Comparison of ENCODE assay signal across 10 cellular contexts in genomic region chrX:30635630-30636029, GRCh38. TPM values are rescaled to one million over a fixed set of nuclear protein-coding genes. Genes with fewer than 3 reads are reported as not detected.
DNase-seq lines count a peak whose midpoint lies in the region; ATAC-seq, FAIRE-seq and TF ChIP-seq lines count a peak whose summit lies in the region.
"Had no signal": no experiment of that assay in that cellular context is flagged by ENCODE, and none has a peak within 500 bp of the region (broad histone marks: within the 10 kb centered on the region; RNA-seq: fewer than 3 reads in every experiment).

No MANE protein-coding gene starts in this region.

- no peak for FAIRE-seq in frontal cortex (lab: Jason Lieb, UNC)

- H3K27ac Mint-ChIP-seq in neural crest cell (ENCODE audit: unreplicated experiment), result no peak overlapping the region

- H3K4me1 Mint-ChIP-seq in neural crest cell, result no peaks in the 10 kb centered on the region

- no peak overlapping the region for H3K4me3 Mint-ChIP-seq in neural crest cell

- DNase-seq in DMS53 (lab: John Stamatoyannopoulos, UW) (peak; percentile 40), DMS53 treated with DMSO at 0.1 percent for 48 hours (lab: John Stamatoyannopoulos, UW; ENCODE audit: unreplicated experiment) (no peak), KBM-7 (peak; percentile 40), choroid plexus epithelial cell (ENCODE audit: low read depth) (peak; percentile 49), neural crest cell (ENCODE audit: low read depth, low spot score) (no peak), frontal cortex (ENCODE audit: low spot score in 2 of 2) (no peak)
- no peak for DNase-seq in stimulated activated CD4-positive, alpha-beta T cell treated with anti-CD3 and anti-CD28 coated beads, Interleukin-12 subunit alpha, Interleukin-12 subunit beta, amount 100 ng/mL, for 4 hours
- DNase-seq: NCI-H2029 had no signal

- ATAC-seq in HG03039 (IDR thresholded peaks at IDR 0.05; ENCODE audit: unreplicated experiment), result no peak

- in situ Hi-C loops in KBM-7 (cut with MboI; ENCODE audit: low pct_unique_long_range_greater_than_20kb, low sequenced_read_pairs), result loop anchor here (10.0 kb wide), 1 partner anchor 69 kb away; no protein-coding TSS in a partner anchor

- H3K36me3 Mint-ChIP-seq in neural crest cell (ENCODE audit: low read depth), result no peaks in the 10 kb centered on the region

- H3K27me3 Mint-ChIP-seq in neural crest cell (ENCODE audit: low read depth), result no peaks in the 10 kb centered on the region

- H3K9me3 Mint-ChIP-seq in neural crest cell, result no peaks in the 10 kb centered on the region

- no peak overlapping the region for H3K4me3 ChIP-seq in choroid plexus epithelial cell (ENCODE audit: low read depth, low read length)
- H3K4me3 ChIP-seq: prostate gland had no signal

- peak; percentile 57 for TF ChIP-seq CTCF in choroid plexus epithelial cell (conservative IDR thresholded peaks at IDR 0.05; ENCODE audit: low read depth, low read length)
- TF ChIP-seq CTCF in neural crest cell (conservative IDR thresholded peaks at IDR 0.05), result peak; percentile 59

RNA-seq across cellular contexts. Expression of gene GK, which starts 17.6 kb away (rescaled TPM):
- total RNA-seq in neural crest cell (16.9 and 17.3 TPM in 2 replicates), frontal cortex (10.6 TPM)

RNA-seq across cellular contexts. Expression of gene TASL, which starts 58.1 kb away (rescaled TPM):
- not detected in 2 replicates for total RNA-seq in neural crest cell
- total RNA-seq in frontal cortex, result 0.82 TPM

Comparison
In these comparisons a context has a peak if more than half of its experiments do, and no peak if none do; other contexts are left out.
1. DNase-seq: peak in DMS53 (single experiment), KBM-7 (single experiment) and choroid plexus epithelial cell (single experiment); none in DMS53 treated with DMSO at 0.1 percent for 48 hours (single experiment), neural crest cell (single experiment), stimulated activated CD4-positive, alpha-beta T cell treated with anti-CD3 and anti-CD28 coated beads, Interleukin-12 subunit alpha, Interleukin-12 subunit beta, amount 100 ng/mL, for 4 hours (single experiment) and frontal cortex (0 of 2).